8 cellular contexts compared by ENCODE assay signal in the genomic region with DNA sequence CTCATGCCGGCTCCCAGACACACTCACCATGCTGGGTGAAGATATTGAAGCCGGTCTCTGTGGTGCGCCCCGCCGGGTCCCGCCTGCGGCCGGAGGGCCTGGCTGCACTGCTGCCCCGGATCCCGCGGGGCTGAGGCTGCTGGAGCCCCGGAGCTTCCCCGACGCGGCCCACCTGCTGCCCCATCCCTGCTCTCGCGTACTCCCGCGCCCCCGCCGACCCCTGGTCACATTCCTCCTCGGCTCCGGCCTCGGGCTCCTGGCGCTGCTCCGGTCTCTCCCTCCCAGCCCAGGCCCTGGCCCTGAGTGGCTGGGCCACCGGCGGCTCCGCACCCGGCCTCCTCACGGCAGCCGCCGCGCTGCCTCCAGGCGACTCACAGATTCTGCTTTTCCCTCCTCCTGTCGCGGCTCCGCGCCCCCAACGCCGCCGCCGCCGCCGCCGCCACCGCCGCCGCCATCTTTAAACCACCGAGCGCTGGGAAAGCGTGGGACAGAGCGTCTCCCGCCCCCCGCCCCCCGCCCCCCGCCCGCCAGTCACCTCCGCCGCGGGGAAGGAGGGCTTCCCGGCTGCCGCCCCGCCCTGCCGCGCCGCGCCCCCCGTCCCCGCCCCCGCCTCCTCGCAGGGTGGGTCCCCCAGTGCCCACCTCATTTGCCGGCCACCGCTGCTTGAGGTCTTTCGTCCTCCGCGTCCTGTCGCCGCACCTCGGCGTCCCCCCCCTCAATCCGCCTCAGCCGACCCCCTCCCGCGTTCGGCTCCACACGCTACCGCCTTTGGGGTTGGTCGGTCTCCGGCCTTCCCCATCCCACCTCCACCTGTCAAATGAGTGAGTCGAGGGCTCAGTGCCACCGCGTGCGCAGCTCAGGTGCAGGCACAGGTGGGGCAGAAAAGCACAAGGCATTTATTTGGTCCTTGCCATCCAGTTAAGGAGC. TPM values are rescaled to one million over a fixed set of nuclear protein-coding genes. Genes with fewer than 3 reads are reported as not detected.
DNase-seq lines count a peak whose midpoint lies in the region; ATAC-seq and TF ChIP-seq lines count a peak whose summit lies in the region.

A gene (minus strand): TSS at position 464 of the 927 bp plus-strand sequence. CDS start 280 bp downstream, at position 184.

- peak; percentile 63 for DNase-seq in COLO829 (ENCODE audit: low spot score)
- peak; percentile 64 for DNase-seq in HuH-7 (ENCODE audit: low spot score)
- DNase-seq in SK-N-DZ (ENCODE audit: low spot score) = peak; percentile 32
- DNase-seq in activated naive CD8-positive, alpha-beta T cell treated with anti-CD3 and anti-CD28 coated beads, Interleukin-2, amount 10 ng/mL, durations not matched to agents 7 days and 5 days = peak; percentile 64
- peak; percentile 77 for DNase-seq in cardiac septum (ENCODE audit: low spot score)
- DNase-seq in psoas muscle = peak; percentile 33 to 64
- peak; percentile 19 to 26 for DNase-seq in uterus

- H3K27me3 Mint-ChIP-seq in activated naive CD8-positive, alpha-beta T cell treated with anti-CD3 and anti-CD28 coated beads, Interleukin-2, amount 10 ng/mL, durations not matched to agents 7 days and 5 days = peaks cover 5% of the 10 kb centered on the region

- TF ChIP-seq CTCF in psoas muscle (IDR thresholded peaks at IDR 0.05) (no peak), uterus (IDR thresholded peaks at IDR 0.05) (no peak)

- H3K27ac Mint-ChIP-seq in activated naive CD8-positive, alpha-beta T cell treated with anti-CD3 and anti-CD28 coated beads, Interleukin-2, amount 10 ng/mL, durations not matched to agents 7 days and 5 days = peak within 1 kb of the TSS; percentile 80

- H3K36me3 ChIP-seq in psoas muscle (ENCODE audit: insufficient read depth in 1 of 2, low read depth in 1 of 2) (peaks cover 0 to 8% of the 10 kb centered on the region in 2 donors), uterus (no peaks in the 10 kb centered on the region)

- H3K36me3 Mint-ChIP-seq in activated naive CD8-positive, alpha-beta T cell treated with anti-CD3 and anti-CD28 coated beads, Interleukin-2, amount 10 ng/mL, durations not matched to agents 7 days and 5 days = no peaks in the 10 kb centered on the region

- intact Hi-C loops in cardiac septum (cut with DNase I) = no loop called here
- intact Hi-C loops in psoas muscle (cut with DNase I) = no loop called here
- intact Hi-C loops in uterus (cut with DNase I; ENCODE audit: low total_unique reads) = no loop called here

- H3K9me3 ChIP-seq in psoas muscle (no peaks in the 10 kb centered on the region), uterus (no peaks in the 10 kb centered on the region)

- 0 to 1% (median 1%) methylated on average over 45 to 94 of the region's 94 CpGs for WGBS in psoas muscle, 3 donors

- peak within 1 kb of the TSS; percentile 89 for H3K4me3 Mint-ChIP-seq in activated naive CD8-positive, alpha-beta T cell treated with anti-CD3 and anti-CD28 coated beads, Interleukin-2, amount 10 ng/mL, durations not matched to agents 7 days and 5 days

- H3K27me3 ChIP-seq in psoas muscle (ENCODE audit: insufficient read depth in 3 of 3, low read length in 2 of 3) (no peaks in the 10 kb centered on the region), uterus (no peaks in the 10 kb centered on the region)

- no peaks in the 10 kb centered on the region for H3K9me3 Mint-ChIP-seq in activated naive CD8-positive, alpha-beta T cell treated with anti-CD3 and anti-CD28 coated beads, Interleukin-2, amount 10 ng/mL, durations not matched to agents 7 days and 5 days

- ATAC-seq in GM21367 (IDR thresholded peaks at IDR 0.05; ENCODE audit: unreplicated experiment) (peak; percentile 46), psoas muscle (peak; percentile 68 to 84 (median 80))
- peak; percentile 65 for ATAC-seq in activated naive CD8-positive, alpha-beta T cell treated with anti-CD3 and anti-CD28 coated beads, Interleukin-2, amount 10 ng/mL, durations not matched to agents 7 days and 5 days (ENCODE audit: low read depth)

- H3K4me1 ChIP-seq in psoas muscle = peaks cover 8% of the 10 kb centered on the region
- H3K4me1 ChIP-seq in uterus = no peaks in the 10 kb centered on the region

- H3K4me1 Mint-ChIP-seq in activated naive CD8-positive, alpha-beta T cell treated with anti-CD3 and anti-CD28 coated beads, Interleukin-2, amount 10 ng/mL, durations not matched to agents 7 days and 5 days = peaks cover 16% of the 10 kb centered on the region

- peak within 1 kb of the TSS; percentile 80 for H3K27ac ChIP-seq in psoas muscle
- H3K27ac ChIP-seq in uterus = peak within 1 kb of the TSS; percentile 89

- peak in 1 of 2 donors; percentile 31 for TF ChIP-seq POLR2A in uterus (IDR thresholded peaks at IDR 0.05)

- H3K4me3 ChIP-seq in psoas muscle (peak within 1 kb of the TSS; percentile 98), uterus (peak within 1 kb of the TSS; percentile 72 to 99)

- POLR2A ChIA-PET in activated naive CD8-positive, alpha-beta T cell treated with anti-CD3 and anti-CD28 coated beads, Interleukin-2, amount 10 ng/mL, durations not matched to agents 7 days and 5 days (lab: Charles Lee) = no interaction called here

RNA-seq across cellular contexts. Expression of the gene that starts here (rescaled TPM):
- polyA plus RNA-seq in SK-N-DZ (2014; cell fraction: cytosol; rRNA removed) = 5.8 and 6.6 TPM in 2 replicates
- 2.8 and 4.6 TPM in 2 replicates for polyA plus RNA-seq in SK-N-DZ (2014; cell fraction: nucleus; rRNA removed)
- 10 to 100 TPM in 1 of 2 experiments, 1 to 10 TPM in 1; 9.7 to 11.2 TPM for total RNA-seq in activated naive CD8-positive, alpha-beta T cell treated with anti-CD3 and anti-CD28 coated beads, Interleukin-2, amount 10 ng/mL, durations not matched to agents 7 days and 5 days
- total RNA-seq in cardiac septum (14.1 TPM), psoas muscle (10 to 100 TPM in 1 of 4 donors, 1 to 10 TPM in 3; 8.6 to 10.2 (median 8.9) TPM), uterus (10 to 100 TPM; 10.3 to 33.1 (median 15.1) TPM)
- 10 to 100 TPM in 1 of 3 donors, 1 to 10 TPM in 2; 1.4 to 11.7 (median 3.3) TPM for polyA plus RNA-seq in psoas muscle

Comparison
In these comparisons a context has a peak if more than half of its experiments do, and no peak if none do; other contexts are left out.
1. Peak in every context shown above with its lines: DNase-seq, ATAC-seq, H3K4me3 ChIP-seq and H3K27ac ChIP-seq.
2. DNase-seq: peak in every context shown above with its lines; median percentile 77 in cardiac septum; 64 in HuH-7; 64 in activated naive CD8-positive, alpha-beta T cell treated with anti-CD3 and anti-CD28 coated beads, Interleukin-2, amount 10 ng/mL, durations not matched to agents 7 days and 5 days; 63 in COLO829; 48 in psoas muscle; 32 in SK-N-DZ; 22 in uterus.